ENCODE assay signal across 9 cellular contexts in genomic region chr2:36478332-36478738, GRCh38.
DNase-seq lines count a peak whose midpoint lies in the region; ATAC-seq and TF ChIP-seq lines count a peak whose summit lies in the region.
"Had no signal": no experiment of that assay in that cellular context is flagged by ENCODE, and none has a peak within 500 bp of the region (broad histone marks: within the 10 kb centered on the region; RNA-seq: fewer than 3 reads in every experiment).

No MANE protein-coding gene starts in this region.

- intact Hi-C loops in ovary (cut with DNase I) = no loop called here

- POLR2A ChIA-PET in RWPE1 (lab: Yijun Ruan, JAX; ENCODE audit: low non-redundant PET) = no interaction called here

- H3K27me3 ChIP-seq in ovary = no peaks in the 10 kb centered on the region

- no peak for TF ChIP-seq CTCF in RWPE1 (conservative IDR thresholded peaks at IDR 0.05; ENCODE audit: low read depth)
- no peak for TF ChIP-seq CTCF in fibroblast of mammary gland (conservative IDR thresholded peaks at IDR 0.05; ENCODE audit: control insufficient read depth, insufficient read depth, low read depth, low read length)
- TF ChIP-seq CTCF in ovary (IDR thresholded peaks at IDR 0.05) = no peak

- no peaks in the 10 kb centered on the region for H3K9me3 ChIP-seq in ovary

- H3K36me3 ChIP-seq in ovary = no peaks in the 10 kb centered on the region

- no peak for TF ChIP-seq POLR2A in ovary (IDR thresholded peaks at IDR 0.05)

- ATAC-seq in HG03521 (IDR thresholded peaks at IDR 0.05; ENCODE audit: unreplicated experiment) = no peak
- ATAC-seq in HG03280 (IDR thresholded peaks at IDR 0.05; ENCODE audit: unreplicated experiment) = no peak

- H3K4me1 ChIP-seq in ovary (ENCODE audit: insufficient read depth) = peaks cover 1% of the 10 kb centered on the region

- CTCF ChIA-PET in RWPE1 (lab: Yijun Ruan, JAX) = no interaction called here

- peak; percentile 28 for DNase-seq in COLO829 (ENCODE audit: low spot score)
- DNase-seq in RWPE1 (ENCODE audit: low spot score) = peak; percentile 77
- DNase-seq in fibroblast of mammary gland (ENCODE audit: low read depth) = peak; percentile 88
- DNase-seq in ovary = peak in 3 of 5 donors; percentile 32 to 48 (median 48)
- DNase-seq in DMS114 treated with DMSO at 0.1 percent for 48 hours (lab: John Stamatoyannopoulos, UW; ENCODE audit: unreplicated experiment) = no peak
- DNase-seq in activated naive CD4-positive, alpha-beta T cell treated with anti-CD3 and anti-CD28 coated beads, Interleukin-2, amount 50 U/mL, for 16 hours = no peak
- DNase-seq: DMS79 treated with DMSO at 0.1 percent for 48 hours had no signal

- 1 to 15% (median 12%) methylated on average over 4 of the region's 4 CpGs for WGBS in ovary, 3 donors

- no peak overlapping the region for H3K4me3 ChIP-seq in fibroblast of mammary gland (ENCODE audit: control insufficient read depth, low read depth, low read length)
- H3K4me3 ChIP-seq in ovary = no peak overlapping the region

- H3K27ac ChIP-seq in RWPE1 (peak overlapping the region; percentile 42; the same call in 1 of the 2 replicates), ovary (no peak overlapping the region)

- TF ChIP-seq EP300 in ovary (IDR thresholded peaks at IDR 0.05) = no peak

Comparison
In these comparisons a context has a peak if more than half of its experiments do, and no peak if none do; other contexts are left out.
1. DNase-seq: peak in COLO829 (single experiment), RWPE1 (single experiment), fibroblast of mammary gland (single experiment) and ovary (3 of 5); none in DMS114 treated with DMSO at 0.1 percent for 48 hours (single experiment) and activated naive CD4-positive, alpha-beta T cell treated with anti-CD3 and anti-CD28 coated beads, Interleukin-2, amount 50 U/mL, for 16 hours (single experiment).